In the genomic region with DNA sequence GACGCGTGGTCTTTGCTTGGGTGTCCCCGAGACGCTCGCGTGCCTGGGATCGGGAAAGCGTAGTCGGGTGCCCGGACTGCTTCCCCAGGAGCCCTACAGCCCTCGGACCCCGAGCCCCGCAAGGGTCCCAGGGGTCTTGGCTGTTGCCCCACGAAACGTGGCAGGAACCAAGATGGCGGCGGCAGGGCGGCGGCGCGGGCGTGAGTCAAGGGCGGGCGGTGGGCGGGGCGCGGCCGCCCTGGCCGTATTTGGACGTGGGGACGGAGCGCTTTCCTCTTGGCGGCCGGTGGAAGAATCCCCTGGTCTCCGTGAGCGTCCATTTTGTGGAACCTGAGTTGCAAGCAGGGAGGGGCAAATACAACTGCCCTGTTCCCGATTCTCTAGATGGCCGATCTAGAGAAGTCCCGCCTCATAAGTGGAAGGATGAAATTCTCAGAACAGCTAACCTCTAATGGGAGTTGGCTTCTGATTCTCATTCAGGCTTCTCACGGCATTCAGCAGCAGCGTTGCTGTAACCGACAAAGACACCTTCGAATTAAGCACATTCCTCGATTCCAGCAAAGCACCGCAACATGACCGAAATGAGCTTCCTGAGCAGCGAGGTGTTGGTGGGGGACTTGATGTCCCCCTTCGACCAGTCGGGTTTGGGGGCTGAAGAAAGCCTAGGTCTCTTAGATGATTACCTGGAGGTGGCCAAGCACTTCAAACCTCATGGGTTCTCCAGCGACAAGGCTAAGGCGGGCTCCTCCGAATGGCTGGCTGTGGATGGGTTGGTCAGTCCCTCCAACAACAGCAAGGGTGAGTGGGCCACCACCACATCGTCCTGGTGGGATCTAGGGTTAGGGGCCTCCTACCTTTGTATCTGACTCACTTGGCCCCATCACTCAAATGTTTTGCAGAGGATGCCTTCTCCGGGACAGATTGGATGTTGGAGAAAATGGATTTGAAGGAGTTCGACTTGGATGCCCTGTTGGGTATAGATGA, we compare ENCODE assay signal across 8 cellular contexts. TPM values are rescaled to one million over a fixed set of nuclear protein-coding genes. Genes with fewer than 3 reads are reported as not detected.
DNase-seq lines count a peak whose midpoint lies in the region; ATAC-seq and TF ChIP-seq lines count a peak whose summit lies in the region.

No MANE protein-coding gene starts in this region.

- peaks cover 47% of the 10 kb centered on the region for H3K36me3 ChIP-seq in suprapubic skin

- no peaks in the 10 kb centered on the region for H3K9me3 ChIP-seq in suprapubic skin

- no peak for TF ChIP-seq CTCF in fibroblast of mammary gland (conservative IDR thresholded peaks at IDR 0.05; ENCODE audit: control insufficient read depth, insufficient read depth, low read depth, low read length)
- TF ChIP-seq CTCF in suprapubic skin (IDR thresholded peaks at IDR 0.05), result no peak

- H3K4me3 ChIP-seq in fibroblast of mammary gland (ENCODE audit: control insufficient read depth, low read depth, low read length) (peak overlapping the region; percentile 93), suprapubic skin (peak overlapping the region; percentile 86)

- H3K36me3 Mint-ChIP-seq in natural killer cell treated with Interleukin-12 subunit alpha and Interleukin-12 subunit beta and Interleukin-15 and Interleukin-18, amount 100 ng/mL, for 72 hours, result peaks cover 25% of the 10 kb centered on the region

- no peaks in the 10 kb centered on the region for H3K27me3 ChIP-seq in suprapubic skin

- H3K27ac ChIP-seq in suprapubic skin, result peak overlapping the region; percentile 100

- peaks cover 42 to 60% of the 10 kb centered on the region in 2 donors for H3K4me1 Mint-ChIP-seq in natural killer cell treated with Interleukin-12 subunit alpha and Interleukin-12 subunit beta and Interleukin-15 and Interleukin-18, amount 100 ng/mL, for 72 hours (ENCODE audit: low read depth in 2 of 2)

- 1% methylated on average over 45 of the region's 55 CpGs for WGBS in suprapubic skin

- H3K4me1 ChIP-seq in suprapubic skin, result peaks cover 50% of the 10 kb centered on the region

- ATAC-seq in HG03045 (IDR thresholded peaks at IDR 0.05; ENCODE audit: unreplicated experiment), result peak; percentile 15
- peak; percentile 56 to 66 for ATAC-seq in natural killer cell treated with Interleukin-12 subunit alpha and Interleukin-12 subunit beta and Interleukin-15 and Interleukin-18, amount 100 ng/mL, for 72 hours

- no peak for TF ChIP-seq EP300 in suprapubic skin (IDR thresholded peaks at IDR 0.05)

- no peaks in the 10 kb centered on the region for H3K27me3 Mint-ChIP-seq in natural killer cell treated with Interleukin-12 subunit alpha and Interleukin-12 subunit beta and Interleukin-15 and Interleukin-18, amount 100 ng/mL, for 72 hours

- TF ChIP-seq POLR2A in suprapubic skin (IDR thresholded peaks at IDR 0.05), result no peak

- H3K27ac Mint-ChIP-seq in natural killer cell treated with Interleukin-12 subunit alpha and Interleukin-12 subunit beta and Interleukin-15 and Interleukin-18, amount 100 ng/mL, for 72 hours, result peak overlapping the region; percentile 98

- DNase-seq in NCI-H524 (lab: John Stamatoyannopoulos, UW), result peak; percentile 34 to 54
- DNase-seq in NCI-H524 treated with DMSO at 0.1 percent for 48 hours (lab: John Stamatoyannopoulos, UW), result no peak
- DNase-seq in activated T-helper 9 cell treated with anti-CD3 and anti-CD28 coated beads, Interleukin-2, amount 50 U/mL, for 16 hours (ENCODE audit: low read depth), result peak; percentile 60
- DNase-seq in fibroblast of mammary gland (ENCODE audit: low read depth), result peak; percentile 71
- DNase-seq in natural killer cell treated with Interleukin-12 subunit alpha and Interleukin-12 subunit beta and Interleukin-15 and Interleukin-18, amount 100 ng/mL, for 72 hours (ENCODE audit: low spot score), result peak; percentile 80
- DNase-seq in suprapubic skin (ENCODE audit: low spot score in 2 of 2), result peak; percentile 89

- H3K9me3 Mint-ChIP-seq in natural killer cell treated with Interleukin-12 subunit alpha and Interleukin-12 subunit beta and Interleukin-15 and Interleukin-18, amount 100 ng/mL, for 72 hours, result no peaks in the 10 kb centered on the region

- peak overlapping the region; percentile 95 for H3K4me3 Mint-ChIP-seq in natural killer cell treated with Interleukin-12 subunit alpha and Interleukin-12 subunit beta and Interleukin-15 and Interleukin-18, amount 100 ng/mL, for 72 hours

TF ChIP-seq in PFSK-1, 5 proteins besides CTCF, POLR2A, EP300 and RAD21:
- TF ChIP-seq, protein P1, sequence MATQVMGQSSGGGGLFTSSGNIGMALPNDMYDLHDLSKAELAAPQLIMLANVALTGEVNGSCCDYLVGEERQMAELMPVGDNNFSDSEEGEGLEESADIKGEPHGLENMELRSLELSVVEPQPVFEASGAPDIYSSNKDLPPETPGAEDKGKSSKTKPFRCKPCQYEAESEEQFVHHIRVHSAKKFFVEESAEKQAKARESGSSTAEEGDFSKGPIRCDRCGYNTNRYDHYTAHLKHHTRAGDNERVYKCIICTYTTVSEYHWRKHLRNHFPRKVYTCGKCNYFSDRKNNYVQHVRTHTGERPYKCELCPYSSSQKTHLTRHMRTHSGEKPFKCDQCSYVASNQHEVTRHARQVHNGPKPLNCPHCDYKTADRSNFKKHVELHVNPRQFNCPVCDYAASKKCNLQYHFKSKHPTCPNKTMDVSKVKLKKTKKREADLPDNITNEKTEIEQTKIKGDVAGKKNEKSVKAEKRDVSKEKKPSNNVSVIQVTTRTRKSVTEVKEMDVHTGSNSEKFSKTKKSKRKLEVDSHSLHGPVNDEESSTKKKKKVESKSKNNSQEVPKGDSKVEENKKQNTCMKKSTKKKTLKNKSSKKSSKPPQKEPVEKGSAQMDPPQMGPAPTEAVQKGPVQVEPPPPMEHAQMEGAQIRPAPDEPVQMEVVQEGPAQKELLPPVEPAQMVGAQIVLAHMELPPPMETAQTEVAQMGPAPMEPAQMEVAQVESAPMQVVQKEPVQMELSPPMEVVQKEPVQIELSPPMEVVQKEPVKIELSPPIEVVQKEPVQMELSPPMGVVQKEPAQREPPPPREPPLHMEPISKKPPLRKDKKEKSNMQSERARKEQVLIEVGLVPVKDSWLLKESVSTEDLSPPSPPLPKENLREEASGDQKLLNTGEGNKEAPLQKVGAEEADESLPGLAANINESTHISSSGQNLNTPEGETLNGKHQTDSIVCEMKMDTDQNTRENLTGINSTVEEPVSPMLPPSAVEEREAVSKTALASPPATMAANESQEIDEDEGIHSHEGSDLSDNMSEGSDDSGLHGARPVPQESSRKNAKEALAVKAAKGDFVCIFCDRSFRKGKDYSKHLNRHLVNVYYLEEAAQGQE (IDR thresholded peaks at IDR 0.05; ENCODE audit: insufficient read depth in 1 of 2, low read depth in 2 of 2, low read length in 2 of 2), result no peak
- TF ChIP-seq FOXP2 (optimal IDR thresholded peaks at IDR 0.05; ENCODE audit: borderline replicate concordance, extremely low read depth, extremely low read length, insufficient read depth) (peak; percentile 8), TAF1 (IDR thresholded peaks at IDR 0.05; ENCODE audit: borderline replicate concordance, insufficient read depth, low read length) (peak; percentile 3; the same call in 1 of the 2 replicates), POLR2AphosphoS5 (IDR thresholded peaks at IDR 0.05; ENCODE audit: low read depth, low read length) (peak; percentile 22; the same call in 1 of the 2 replicates), SIN3A (IDR thresholded peaks at IDR 0.05; ENCODE audit: borderline replicate concordance, insufficient read depth, low read length) (no peak)

RNA-seq across cellular contexts. Expression of a gene that starts 0.8 kb away (rescaled TPM):
- polyA plus RNA-seq in PFSK-1 (2012; ENCODE audit: insufficient read length, low read depth), result 991 TPM
- total RNA-seq in natural killer cell treated with Interleukin-12 subunit alpha and Interleukin-12 subunit beta and Interleukin-15 and Interleukin-18, amount 100 ng/mL, for 72 hours, result 100 to 1,000 TPM; 463 to 472 TPM
- total RNA-seq in suprapubic skin, result 100 to 1,000 TPM; 234 to 335 (median 284) TPM

RNA-seq across cellular contexts. Expression of a gene that starts 11.4 kb away (rescaled TPM):
- polyA plus RNA-seq in PFSK-1 (2012; ENCODE audit: insufficient read length, low read depth), result 128 TPM
- total RNA-seq in natural killer cell treated with Interleukin-12 subunit alpha and Interleukin-12 subunit beta and Interleukin-15 and Interleukin-18, amount 100 ng/mL, for 72 hours, result 100 to 1,000 TPM in 1 of 2 donors, 10 to 100 TPM in 1; 84.1 to 122 TPM
- 10 to 100 TPM; 61.2 to 89.5 (median 80.6) TPM for total RNA-seq in suprapubic skin

RNA-seq across cellular contexts. Expression of a gene that starts 19.1 kb away (rescaled TPM):
- polyA plus RNA-seq in PFSK-1 (2012; ENCODE audit: insufficient read length, low read depth), result 57.0 TPM
- 10 to 100 TPM; 49.6 to 71.2 TPM for total RNA-seq in natural killer cell treated with Interleukin-12 subunit alpha and Interleukin-12 subunit beta and Interleukin-15 and Interleukin-18, amount 100 ng/mL, for 72 hours
- total RNA-seq in suprapubic skin, result 10 to 100 TPM; 19.2 to 23.6 (median 23.4) TPM

RNA-seq across cellular contexts. Expression of a gene that starts 49.4 kb away (rescaled TPM):
- polyA plus RNA-seq in PFSK-1 (2012; ENCODE audit: insufficient read length, low read depth), result not detected
- under 1 TPM in 1 of 2 donors, not detected in 1; 0.17 TPM for total RNA-seq in natural killer cell treated with Interleukin-12 subunit alpha and Interleukin-12 subunit beta and Interleukin-15 and Interleukin-18, amount 100 ng/mL, for 72 hours
- total RNA-seq in suprapubic skin, result under 1 TPM in 3 of 4 donors, not detected in 1; 0.08 to 0.80 (median 0.17) TPM
